Comparison of ENCODE assay signal across 8 cellular contexts in the genomic region with DNA sequence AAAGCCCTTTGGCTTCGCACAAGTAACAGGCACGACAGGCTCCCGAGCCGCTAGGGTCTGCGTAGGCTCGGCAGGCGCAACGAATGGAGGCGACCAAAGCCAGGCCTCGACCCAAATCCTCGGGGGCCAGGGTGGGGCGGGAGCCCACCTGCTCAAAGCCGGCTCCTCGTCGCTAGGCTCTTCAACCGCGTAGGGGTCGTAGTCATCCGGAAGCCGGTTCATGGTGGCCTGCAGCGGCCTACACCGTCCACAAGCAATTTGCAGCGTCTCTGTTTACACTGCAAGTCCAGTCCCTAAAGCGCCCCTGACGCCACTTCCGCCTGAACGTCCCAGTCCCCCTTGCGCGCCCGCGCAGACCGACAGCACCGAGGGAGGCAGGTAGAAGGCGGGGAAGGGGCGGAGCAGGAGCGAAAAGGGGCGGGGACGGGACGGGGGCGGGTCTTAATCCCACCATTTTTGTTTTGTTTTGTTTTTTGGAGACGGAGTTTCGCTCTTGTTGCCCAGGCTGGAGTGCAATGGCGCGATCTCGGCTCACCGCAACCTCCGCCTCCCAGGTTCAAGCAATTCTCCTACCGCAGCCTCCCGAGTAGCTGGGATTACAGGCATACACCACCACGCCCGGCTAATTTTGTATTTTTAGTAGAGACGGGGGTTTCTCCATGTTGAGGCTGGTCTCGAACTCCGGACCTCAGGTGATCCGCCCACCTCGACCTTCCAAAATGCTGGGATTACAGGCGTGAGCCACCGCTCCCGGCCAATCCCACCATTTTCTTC. TPM values are rescaled to one million over a fixed set of nuclear protein-coding genes. Genes with fewer than 3 reads are reported as not detected.
A peak's percentile ranks its signal among the peaks of the same experiment; 100 is the strongest.
DNase-seq lines count a peak whose midpoint lies in the region; ATAC-seq, FAIRE-seq and TF ChIP-seq lines count a peak whose summit lies in the region.

A gene with protein sequence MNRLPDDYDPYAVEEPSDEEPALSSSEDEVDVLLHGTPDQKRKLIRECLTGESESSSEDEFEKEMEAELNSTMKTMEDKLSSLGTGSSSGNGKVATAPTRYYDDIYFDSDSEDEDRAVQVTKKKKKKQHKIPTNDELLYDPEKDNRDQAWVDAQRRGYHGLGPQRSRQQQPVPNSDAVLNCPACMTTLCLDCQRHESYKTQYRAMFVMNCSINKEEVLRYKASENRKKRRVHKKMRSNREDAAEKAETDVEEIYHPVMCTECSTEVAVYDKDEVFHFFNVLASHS (minus strand): TSS at position 295 of the 774 bp plus-strand sequence. CDS start 73 bp downstream, at position 222.

- H3K79me2 ChIP-seq in GM12878 (ENCODE audit: control insufficient read depth, insufficient read depth, low read length): peaks cover 25% of the 10 kb centered on the region

- CTCF ChIA-PET in GM12878 (lab: Yijun Ruan, JAX): interaction anchor here (1.0 kb wide), 1 partner anchor 208 kb away, joined by 3 read pairs; no protein-coding TSS in a partner anchor

- H3K9ac ChIP-seq in GM12878 (ENCODE audit: control insufficient read depth, insufficient read depth, low read length): peak within 1 kb of the TSS; percentile 89
- H3K9ac ChIP-seq in iPS-15b (ENCODE audit: low read depth, low read length): peak within 1 kb of the TSS; percentile 94

- RAD21 ChIA-PET in GM12878 (lab: Charles Lee; ENCODE audit: unreplicated experiment): no interaction called here

- ATAC-seq in GM18505 (IDR thresholded peaks at IDR 0.05; ENCODE audit: unreplicated experiment) (peak; percentile 99), HG02943 (IDR thresholded peaks at IDR 0.05; ENCODE audit: low read depth, unreplicated experiment) (peak; percentile 99), GM12878 (peak; percentile 100)

- no peak for TF ChIP-seq EP300 in GM12878 (IDR thresholded peaks at IDR 0.05; ENCODE audit: borderline replicate concordance in 1 of 2, control insufficient read depth in 1 of 2, low read depth in 2 of 2, low read length in 2 of 2)

- DNase-seq in SK-N-DZ (ENCODE audit: low spot score) (peak; percentile 97), GM12878 (ENCODE audit: low read depth, low spot score) (peak; percentile 80), small intestine (peak; percentile 98), NCI-H1930 (lab: John Stamatoyannopoulos, UW) (no peak), UCSD-AML1 (lab: John Stamatoyannopoulos, UW; ENCODE audit: unreplicated experiment) (no peak)

- H3K4me1 ChIP-seq in GM12878 (ENCODE audit: control insufficient read depth, insufficient read depth, low read length): 0 out of 2 replicates have a peak, but pooled peaks cover 3% of the 10 kb centered on the region
- no peaks in the 10 kb centered on the region for H3K4me1 ChIP-seq in iPS-15b (ENCODE audit: control insufficient read depth, insufficient read depth, low read length)
- H3K4me1 ChIP-seq in small intestine (ENCODE audit: control insufficient read depth in 2 of 2, insufficient read depth in 1 of 2, low read depth in 1 of 2, low read length in 1 of 2): peaks cover 4% of the 10 kb centered on the region in 2 donors

- no TSS peak for BruUV-seq in GM12878 (replicated peaks; lab: Mats Ljungman, UMichigan)

- TF ChIP-seq RAD21 in GM12878 (IDR thresholded peaks at IDR 0.05; ENCODE audit: insufficient read depth, low read depth, low read length): no peak

- SMC1A ChIA-PET in GM12878 (lab: Charles Lee; ENCODE audit: uncharacterized antibody, unreplicated experiment): interaction anchor here (1.3 kb wide), 2 partner anchors 208 to 212 kb away, joined by 3 to 4 read pairs; no protein-coding TSS in a partner anchor

- TF ChIP-seq CTCF in GM12878 (IDR thresholded peaks at IDR 0.05 in 2 of 3, conservative IDR thresholded peaks at IDR 0.05 in 1 of 3; ENCODE audit: control insufficient read depth in 2 of 3, extremely low read depth in 1 of 3, insufficient read depth in 1 of 3, low read depth in 3 of 3, low read length in 3 of 3): no peak

- no peaks in the 10 kb centered on the region for H3K27me3 ChIP-seq in GM12878 (replicated peaks in 1 of 2; ENCODE audit: control insufficient read depth in 2 of 2, insufficient read depth in 2 of 2, low read length in 1 of 2)
- H3K27me3 ChIP-seq in iPS-15b (ENCODE audit: control insufficient read depth, insufficient read depth, low read length): no peaks in the 10 kb centered on the region
- no peaks in the 10 kb centered on the region for H3K27me3 ChIP-seq in small intestine (ENCODE audit: control insufficient read depth in 2 of 2, insufficient read depth in 2 of 2, low read length in 2 of 2)

- H2AFZ ChIP-seq in GM12878 (ENCODE audit: control insufficient read depth, low read depth, low read length): peak within 1 kb of the TSS; percentile 75

- peak within 1 kb of the TSS; percentile 82 for H3K4me2 ChIP-seq in GM12878 (ENCODE audit: control insufficient read depth, insufficient read depth)

- H3K27ac ChIP-seq in GM12878 (ENCODE audit: control insufficient read depth, insufficient read depth) (peak within 1 kb of the TSS; percentile 77), small intestine (ENCODE audit: low read depth in 1 of 2, low read length in 1 of 2) (peak within 1 kb of the TSS; percentile 90 to 96)

- H3K4me3 ChIP-seq in GM12878 (peak within 1 kb of the TSS; percentile 88), iPS-15b (ENCODE audit: low read depth, low read length) (peak within 1 kb of the TSS; percentile 96), small intestine (ENCODE audit: low read depth in 1 of 2, low read length in 2 of 2) (peak within 1 kb of the TSS; percentile 95 to 98)

- in situ Hi-C loops in GM12878 (cut with MboI): no loop called here

- intact Hi-C loops in GM12878 (cut with micrococcal nuclease; ENCODE audit: unreplicated experiment): loop anchor here (5.0 kb wide), 2 partner anchors 77 to 207 kb away; a partner anchor contains a TSS

- no peaks in the 10 kb centered on the region for H4K20me1 ChIP-seq in GM12878 (ENCODE audit: control insufficient read depth, insufficient read depth)

- 4% methylated on average over 59 of the region's 59 CpGs for WGBS in GM12878 (ENCODE audit: insufficient coverage, insufficient replicate concordance, low lambda C conversion rate, missing lambda C conversion rate)
- WGBS in small intestine, 3 donors: 1 to 3% (median 3%) methylated on average over 54 to 59 of the region's 59 CpGs

- peak; percentile 88 for TF ChIP-seq POLR2A in GM18505 (IDR thresholded peaks at IDR 0.05; ENCODE audit: borderline replicate concordance, extremely low read depth, insufficient read depth, insufficient read length)
- TF ChIP-seq POLR2A in GM12878 (IDR thresholded peaks at IDR 0.05; ENCODE audit: low read depth, low read length): peak; percentile 95

- POLR2A ChIA-PET in GM12878 (lab: Charles Lee): interaction anchor here (0.5 kb wide), 1 partner anchor 28 kb away, joined by 3 read pairs; no protein-coding TSS in a partner anchor

- FAIRE-seq in GM12878 (lab: Jason Lieb, UNC): peak; percentile 74
- no peak for FAIRE-seq in small intestine (lab: Jason Lieb, UNC)

- peaks cover 0 to 4% of the 10 kb centered on the region in 2 experiments; a peak in 2 of 4 replicates for H3K36me3 ChIP-seq in GM12878 (ENCODE audit: control insufficient read depth in 2 of 2, insufficient read depth in 2 of 2, low read length in 1 of 2)
- H3K36me3 ChIP-seq in iPS-15b (ENCODE audit: control insufficient read depth, insufficient read depth, low read length): no peaks in the 10 kb centered on the region
- no peaks in the 10 kb centered on the region for H3K36me3 ChIP-seq in small intestine (ENCODE audit: control insufficient read depth in 2 of 2, insufficient read depth in 2 of 2, low read length in 2 of 2)

- no peaks in the 10 kb centered on the region for H3K9me3 ChIP-seq in GM12878 (replicated peaks; ENCODE audit: control insufficient read depth, insufficient read depth, low read length)
- H3K9me3 ChIP-seq in iPS-15b (ENCODE audit: control insufficient read depth, insufficient read depth, low read length): no peaks in the 10 kb centered on the region
- no peaks in the 10 kb centered on the region for H3K9me3 ChIP-seq in small intestine (ENCODE audit: control insufficient read depth, low read depth)

TF ChIP-seq in GM12878, 131 proteins besides CTCF, POLR2A, EP300 and RAD21 (continues in another document):
- TF ChIP-seq, protein P1, sequence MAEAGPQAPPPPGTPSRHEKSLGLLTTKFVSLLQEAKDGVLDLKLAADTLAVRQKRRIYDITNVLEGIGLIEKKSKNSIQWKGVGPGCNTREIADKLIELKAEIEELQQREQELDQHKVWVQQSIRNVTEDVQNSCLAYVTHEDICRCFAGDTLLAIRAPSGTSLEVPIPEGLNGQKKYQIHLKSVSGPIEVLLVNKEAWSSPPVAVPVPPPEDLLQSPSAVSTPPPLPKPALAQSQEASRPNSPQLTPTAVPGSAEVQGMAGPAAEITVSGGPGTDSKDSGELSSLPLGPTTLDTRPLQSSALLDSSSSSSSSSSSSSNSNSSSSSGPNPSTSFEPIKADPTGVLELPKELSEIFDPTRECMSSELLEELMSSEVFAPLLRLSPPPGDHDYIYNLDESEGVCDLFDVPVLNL (IDR thresholded peaks at IDR 0.05; ENCODE audit: low read depth, low read length): no peak
- TF ChIP-seq HDGF (IDR thresholded peaks at IDR 0.05): peak; percentile 77; the same call in 1 of the 2 replicates
- TF ChIP-seq TARDBP (IDR thresholded peaks at IDR 0.05; ENCODE audit: borderline replicate concordance): no peak
- no peak for TF ChIP-seq FOS (IDR thresholded peaks at IDR 0.05; ENCODE audit: borderline replicate concordance, extremely low read depth, insufficient read length)
- TF ChIP-seq MTA3 (IDR thresholded peaks at IDR 0.05; ENCODE audit: borderline replicate concordance, low read length): no peak

RNA-seq across cellular contexts. Expression of the gene that starts here (rescaled TPM):
- polyA plus RNA-seq in SK-N-DZ (2014; cell fraction: cytosol; rRNA removed): 67.6 and 81.4 TPM in 2 replicates
- polyA plus RNA-seq in SK-N-DZ (2014; cell fraction: nucleus; rRNA removed): 23.0 and 29.4 TPM in 2 replicates
- total RNA-seq in GM12878 (2013; cell fraction: nucleolus; rRNA removed): 29.6 and 31.3 TPM in 2 replicates
- total RNA-seq in GM12878 (2014; rRNA removed): 29.5 and 39.5 TPM in 2 replicates
- 39.2 and 44.5 TPM in 2 replicates for total RNA-seq in GM12878 (2014; rRNA removed; fragmentation: Illumina TruSeq; extraction: Trizol)
- 23.5 and 25.0 TPM in 2 replicates for total RNA-seq in GM12878 (2021)
- 28.2 TPM for polyA plus RNA-seq in GM12878 (2011; ENCODE audit: low read depth)
- 43.5 and 58.0 TPM in 2 replicates for polyA plus RNA-seq in GM12878 (2011; rRNA removed)
- polyA plus RNA-seq in GM12878 (2011; cell fraction: cytosol; rRNA removed): 14.7 and 17.5 TPM in 2 replicates
- 18.8 and 19.4 TPM in 2 replicates for polyA plus RNA-seq in GM12878 (2011; cell fraction: nucleus; rRNA removed)
- 30.8 and 33.4 TPM in 2 replicates for polyA plus RNA-seq in GM12878 (2012)
- polyA plus RNA-seq in GM12878 (2014; fragmentation: Illumina TruSeq; extraction: Trizol): 48.9 and 58.2 TPM in 2 replicates
- 10 to 100 TPM; 84.9 to 94.6 TPM for polyA plus RNA-seq in GM12878 (2014; fragmentation: Nextera tagmentation; extraction: Ambion mirVana)
- 31.4 and 32.0 TPM in 2 replicates for polyA plus RNA-seq in GM12878 (2014; rRNA removed)
- polyA plus RNA-seq in GM12878 (2016; fragmentation: Nextera tagmentation; extraction: Ambion mirVana): 10 to 100 TPM; 45.0 to 49.3 TPM
- 13.7 and 20.7 TPM in 2 replicates for polyA minus RNA-seq in GM12878 (2011; rRNA and poly(A)+ RNA removed)
- 9.6 and 11.3 TPM in 2 replicates for polyA minus RNA-seq in GM12878 (2011; cell fraction: cytosol; rRNA and poly(A)+ RNA removed)
- polyA minus RNA-seq in GM12878 (2011; cell fraction: nucleus; rRNA and poly(A)+ RNA removed): 9.9 and 15.5 TPM in 2 replicates
- 10 to 100 TPM; 48.0 to 74.0 (median 61.1) TPM for polyA plus RNA-seq in small intestine

Comparison
In these comparisons a context has a peak if more than half of its experiments do, and no peak if none do; other contexts are left out.
1. DNase-seq: peak in SK-N-DZ (single experiment), GM12878 (single experiment) and small intestine (single experiment); none in NCI-H1930 (0 of 2) and UCSD-AML1 (single experiment).
2. Peak in every context shown above with its lines, with median percentiles within 50 percentile points of each other: ATAC-seq and H3K4me3 ChIP-seq.